Comparison of ENCODE assay signal across 28 cellular contexts in the genomic region with DNA sequence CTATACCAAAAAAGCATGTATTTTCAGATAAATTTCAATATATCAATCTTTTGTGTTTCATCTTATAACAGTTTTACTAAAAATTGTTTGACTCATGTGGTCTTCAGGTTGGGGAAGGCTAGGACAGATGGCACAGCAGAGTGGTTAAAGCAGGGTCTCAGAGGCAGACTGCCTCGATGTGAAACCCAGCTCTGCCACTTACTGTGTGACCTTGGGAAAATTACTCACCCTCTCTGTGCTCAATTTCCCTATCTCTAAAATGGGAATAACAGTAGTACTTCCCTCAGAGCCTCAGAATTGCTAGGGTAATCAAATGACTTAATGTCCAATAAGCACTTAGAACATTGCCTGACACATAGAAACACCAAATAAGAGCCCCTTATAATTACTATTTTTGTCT.
"Had no signal": no experiment of that assay in that cellular context is flagged by ENCODE, and none has a peak within 500 bp of the region (broad histone marks: within the 10 kb centered on the region; RNA-seq: fewer than 3 reads in every experiment).

No MANE protein-coding gene starts in this region.

- H3K27ac ChIP-seq: neural progenitor cell, ovary, parathyroid adenoma, psoas muscle, skin epidermis, spleen, suprapubic skin, testis, tibial artery, transverse colon, upper lobe of right lung, uterus had no signal

- H3K4me3 ChIP-seq: neural progenitor cell, ovary, psoas muscle, skin epidermis, smooth muscle cell, spleen, suprapubic skin, testis, tibial artery, transverse colon, upper lobe of right lung, uterus had no signal

- H3K4me2 ChIP-seq: neural progenitor cell, smooth muscle cell had no signal

- H3K4me1 ChIP-seq: parathyroid adenoma, psoas muscle, spleen, suprapubic skin, testis, tibial artery, transverse colon, upper lobe of right lung, uterus had no signal

- H3K9me3 ChIP-seq: ovary, psoas muscle, spleen, suprapubic skin, testis, tibial artery, transverse colon, upper lobe of right lung, uterus had no signal

- H2AFZ ChIP-seq: neural progenitor cell, parathyroid adenoma had no signal

- H3K36me3 ChIP-seq: neural progenitor cell, ovary, spleen, suprapubic skin, tibial artery, transverse colon, upper lobe of right lung, uterus had no signal

- ATAC-seq: natural killer cell; psoas muscle; right cardiac atrium; sciatic nerve; stimulated activated memory B cell treated with anti-CD40 and anti-IgM and Interleukin-4, amounts not matched to agents 10 μg/mL and 1 μg/mL and 100 μg/mL, for 72 hours; stimulated activated naive CD8-positive, alpha-beta T cell treated with anti-CD3 and anti-CD28 coated beads, Interleukin-15, amount 100 ng/mL, for 72 hours; stimulated activated naive CD8-positive, alpha-beta T cell treated with anti-CD3 and anti-CD28 coated beads, Interleukin-15, Interleukin-2, amounts not matched to agents 100 U/mL and 50 U/mL, for 24 hours; upper lobe of right lung had no signal

- H3K27me3 ChIP-seq: neural progenitor cell, ovary, spleen, suprapubic skin, testis, tibial artery, transverse colon, upper lobe of right lung, uterus had no signal

- H3K79me2 ChIP-seq: parathyroid adenoma had no signal

- DNase-seq: natural killer cell; occipital lobe; ovary; posterior cingulate gyrus; psoas muscle; right cardiac atrium; spleen; stimulated activated CD4-positive, alpha-beta T cell treated with anti-CD3 and anti-CD28 coated beads, Interleukin-12 subunit alpha, Interleukin-12 subunit beta, amount 100 ng/mL, for 4 hours; stimulated activated CD4-positive, alpha-beta T cell treated with anti-CD3 and anti-CD28 coated beads, Interleukin-1b, Interleukin-23, amount 100 ng/mL, for 48 hours; stimulated activated CD4-positive, alpha-beta T cell treated with anti-CD3 and anti-CD28 coated beads, Interleukin-4, amount 100 ng/mL, for 1 hour; stimulated activated CD4-positive, alpha-beta T cell treated with anti-CD3 and anti-CD28 coated beads, Interleukin-4, amount 100 ng/mL, for 4 hours; stimulated activated CD8-positive, alpha-beta memory T cell treated with anti-CD3 and anti-CD28 coated beads, Interleukin-4, amount 100 ng/mL, for 48 hours; stimulated activated naive CD4-positive, alpha-beta T cell; stimulated activated naive CD8-positive, alpha-beta T cell treated with anti-CD3 and anti-CD28 coated beads, Interleukin-15, amount 100 ng/mL, for 72 hours; stimulated activated naive CD8-positive, alpha-beta T cell treated with anti-CD3 and anti-CD28 coated beads, Interleukin-15, Interleukin-2, amounts not matched to agents 100 U/mL and 50 U/mL, for 24 hours; substantia nigra; testis; tibial artery; transverse colon; upper lobe of right lung; uterus had no signal

- H3K9ac ChIP-seq: neural progenitor cell, parathyroid adenoma had no signal
